ENCODE assay signal across 9 cellular contexts in the genomic region with DNA sequence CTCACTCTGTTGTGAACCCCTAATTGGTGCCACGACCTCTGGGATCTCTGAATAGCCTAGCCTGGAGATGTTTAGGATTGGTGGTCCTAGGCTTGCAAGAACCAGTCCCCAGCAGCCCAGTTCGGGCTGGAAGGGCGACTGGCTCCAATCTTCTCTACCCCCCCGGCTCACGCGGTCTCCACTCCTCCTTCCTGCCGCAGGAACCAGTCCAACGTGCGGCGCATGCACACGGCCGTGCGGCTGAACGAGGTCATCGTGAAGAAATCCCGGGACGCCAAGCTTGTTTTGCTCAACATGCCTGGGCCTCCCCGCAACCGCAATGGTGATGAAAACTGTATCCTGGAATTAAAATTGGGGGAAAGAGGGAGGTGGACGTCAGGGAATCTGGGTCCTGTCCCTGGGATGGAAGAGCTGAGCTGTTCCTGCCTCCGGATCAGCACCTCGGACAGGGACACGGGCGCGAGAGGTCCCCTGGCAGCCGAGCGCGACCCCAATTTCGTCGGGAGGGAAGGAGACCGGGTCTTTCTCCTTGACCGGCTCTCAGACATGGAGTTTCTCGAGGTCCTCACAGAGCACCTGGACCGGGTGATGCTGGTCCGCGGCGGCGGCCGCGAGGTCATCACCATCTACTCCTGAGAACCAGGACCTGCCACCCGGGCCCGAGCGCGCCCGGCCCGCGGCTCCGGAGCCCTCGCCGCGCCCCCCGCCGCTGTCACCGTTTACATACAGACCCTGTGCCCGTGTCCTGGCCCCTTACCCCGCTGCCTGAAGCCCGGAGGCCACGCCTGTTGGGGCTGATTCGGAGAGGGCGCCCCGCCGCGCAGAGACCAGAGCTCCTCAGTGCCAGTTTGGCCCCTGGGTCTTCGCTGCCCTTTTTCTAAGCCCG. TPM values are rescaled to one million over a fixed set of nuclear protein-coding genes. Genes with fewer than 3 reads are reported as not detected.
A peak's percentile ranks its signal among the peaks of the same experiment; 100 is the strongest.
DNase-seq lines count a peak whose midpoint lies in the region; ATAC-seq and TF ChIP-seq lines count a peak whose summit lies in the region.
"Had no signal": no experiment of that assay in that cellular context is flagged by ENCODE, and none has a peak within 500 bp of the region (broad histone marks: within the 10 kb centered on the region; RNA-seq: fewer than 3 reads in every experiment).

No MANE protein-coding gene starts in this region.

- WGBS in smooth muscle cell (ENCODE audit: low lambda C conversion rate) = 25% methylated on average over 57 of the region's 65 CpGs

- POLR2A ChIA-PET in activated CD4-positive, alpha-beta T cell treated with anti-CD3 and anti-CD28 coated beads for 36 hours (lab: Charles Lee) = no interaction called here

- no peaks in the 10 kb centered on the region for H3K79me2 ChIP-seq in smooth muscle cell (ENCODE audit: low read depth)

- H3K27me3 ChIP-seq in right atrium auricular region (no peaks in the 10 kb centered on the region), smooth muscle cell (ENCODE audit: low read depth) (peaks cover 39% of the 10 kb centered on the region)

- H3K9ac ChIP-seq in smooth muscle cell (ENCODE audit: low read depth) = no peak overlapping the region

- no peak overlapping the region for H3K27ac ChIP-seq in right atrium auricular region
- H3K27ac ChIP-seq in smooth muscle cell (ENCODE audit: low read depth) = no peak overlapping the region
- H3K27ac ChIP-seq: tibial artery had no signal

- no peak for ATAC-seq in activated CD4-positive, alpha-beta T cell treated with anti-CD3 and anti-CD28 coated beads for 36 hours
- ATAC-seq in activated CD8-positive, alpha-beta memory T cell treated with anti-CD3 and anti-CD28 coated beads, Interleukin-2, amount 10 ng/mL, durations not matched to agents 7 days and 5 days = no peak
- ATAC-seq in GM19328 (IDR thresholded peaks at IDR 0.05; ENCODE audit: unreplicated experiment) = no peak

- peak overlapping the region; percentile 86 for H3K4me2 ChIP-seq in smooth muscle cell

- intact Hi-C loops in activated CD4-positive, alpha-beta T cell treated with anti-CD3 and anti-CD28 coated beads for 36 hours (cut with DNase I, micrococcal nuclease) = loop anchor here in 1 of 2 experiments (2.0 kb wide), 1 partner anchor 26 kb away; no protein-coding TSS in a partner anchor

- peak overlapping the region in 1 of 2 donors; percentile 32 for H3K4me3 ChIP-seq in right atrium auricular region
- peak overlapping the region; percentile 21 for H3K4me3 ChIP-seq in smooth muscle cell

- TF ChIP-seq CTCF in right atrium auricular region (IDR thresholded peaks at IDR 0.05) (no peak), smooth muscle cell (IDR thresholded peaks at IDR 0.05; ENCODE audit: borderline replicate concordance, insufficient read depth, poor library complexity, severe bottlenecking) (no peak)

- H3K4me1 Mint-ChIP-seq in activated CD4-positive, alpha-beta T cell treated with anti-CD3 and anti-CD28 coated beads for 36 hours = peaks cover 35% of the 10 kb centered on the region
- peaks cover 30% of the 10 kb centered on the region for H3K4me1 Mint-ChIP-seq in activated CD8-positive, alpha-beta memory T cell treated with anti-CD3 and anti-CD28 coated beads, Interleukin-2, amount 10 ng/mL, durations not matched to agents 7 days and 5 days

- no peak overlapping the region for H3K27ac Mint-ChIP-seq in activated CD4-positive, alpha-beta T cell treated with anti-CD3 and anti-CD28 coated beads for 36 hours
- H3K27ac Mint-ChIP-seq in activated CD8-positive, alpha-beta memory T cell treated with anti-CD3 and anti-CD28 coated beads, Interleukin-2, amount 10 ng/mL, durations not matched to agents 7 days and 5 days = no peak overlapping the region

- no peak overlapping the region for H2AFZ ChIP-seq in smooth muscle cell (ENCODE audit: low read depth)

- H3K4me1 ChIP-seq in right atrium auricular region = peaks cover 3 to 39% of the 10 kb centered on the region in 2 donors
- H3K4me1 ChIP-seq in smooth muscle cell (ENCODE audit: low read depth) = peaks cover 14% of the 10 kb centered on the region

- H3K4me3 Mint-ChIP-seq in activated CD4-positive, alpha-beta T cell treated with anti-CD3 and anti-CD28 coated beads for 36 hours = no peak overlapping the region
- H3K4me3 Mint-ChIP-seq in activated CD8-positive, alpha-beta memory T cell treated with anti-CD3 and anti-CD28 coated beads, Interleukin-2, amount 10 ng/mL, durations not matched to agents 7 days and 5 days = no peak overlapping the region

- no peaks in the 10 kb centered on the region for H3K9me3 Mint-ChIP-seq in activated CD4-positive, alpha-beta T cell treated with anti-CD3 and anti-CD28 coated beads for 36 hours (ENCODE audit: low read depth)
- no peaks in the 10 kb centered on the region for H3K9me3 Mint-ChIP-seq in activated CD8-positive, alpha-beta memory T cell treated with anti-CD3 and anti-CD28 coated beads, Interleukin-2, amount 10 ng/mL, durations not matched to agents 7 days and 5 days (ENCODE audit: low read depth)

- CTCF ChIA-PET in activated CD4-positive, alpha-beta T cell treated with anti-CD3 and anti-CD28 coated beads for 36 hours (lab: Charles Lee) = interaction anchor here (0.6 to 2.5 kb wide), 2 partner anchors 43 to 122 kb away, joined by 3 to 9 read pairs; no protein-coding TSS in a partner anchor
- CTCF ChIA-PET in activated CD8-positive, alpha-beta memory T cell treated with anti-CD3 and anti-CD28 coated beads, Interleukin-2, amount 10 ng/mL, durations not matched to agents 7 days and 5 days (lab: Charles Lee) = interaction anchor here (0.9 to 3.0 kb wide), 3 partner anchors 11 to 35 kb away, joined by 3 to 9 read pairs (median 4); no protein-coding TSS in a partner anchor

- H3K36me3 Mint-ChIP-seq in activated CD4-positive, alpha-beta T cell treated with anti-CD3 and anti-CD28 coated beads for 36 hours (ENCODE audit: low read depth) = peaks cover 22% of the 10 kb centered on the region
- peaks cover 21% of the 10 kb centered on the region for H3K36me3 Mint-ChIP-seq in activated CD8-positive, alpha-beta memory T cell treated with anti-CD3 and anti-CD28 coated beads, Interleukin-2, amount 10 ng/mL, durations not matched to agents 7 days and 5 days

- H3K36me3 ChIP-seq in right atrium auricular region = peaks cover 21% of the 10 kb centered on the region
- no peaks in the 10 kb centered on the region for H3K36me3 ChIP-seq in smooth muscle cell (ENCODE audit: low read depth)

- H3K27me3 Mint-ChIP-seq in activated CD4-positive, alpha-beta T cell treated with anti-CD3 and anti-CD28 coated beads for 36 hours = peaks cover 19% of the 10 kb centered on the region
- peaks cover 29% of the 10 kb centered on the region for H3K27me3 Mint-ChIP-seq in activated CD8-positive, alpha-beta memory T cell treated with anti-CD3 and anti-CD28 coated beads, Interleukin-2, amount 10 ng/mL, durations not matched to agents 7 days and 5 days

- DNase-seq in activated CD4-positive, alpha-beta T cell treated with anti-CD3 and anti-CD28 coated beads for 36 hours = peak; percentile 54
- DNase-seq in activated CD4-positive, alpha-beta T cell treated with anti-CD3 and anti-CD28 coated beads for 48 hours = no peak
- peak; percentile 43 for DNase-seq in activated CD8-positive, alpha-beta memory T cell treated with anti-CD3 and anti-CD28 coated beads, Interleukin-2, amount 10 ng/mL, durations not matched to agents 7 days and 5 days
- DNase-seq in right atrium auricular region (ENCODE audit: low spot score) (peak; percentile 55), smooth muscle cell (lab: John Stamatoyannopoulos, UW; ENCODE audit: unreplicated experiment) (peak; percentile 29), NCI-H2029 (lab: John Stamatoyannopoulos, UW) (no peak), occipital lobe (lab: John Stamatoyannopoulos, UW) (no peak)

- H3F3A ChIP-seq in smooth muscle cell (ENCODE audit: low read depth) = no peaks in the 10 kb centered on the region

- peaks cover 55% of the 10 kb centered on the region for H4K20me1 ChIP-seq in smooth muscle cell (ENCODE audit: low read depth)

- H3K9me3 ChIP-seq in right atrium auricular region (no peaks in the 10 kb centered on the region), smooth muscle cell (replicated peaks; ENCODE audit: low read depth) (no peaks in the 10 kb centered on the region)
- H3K9me3 ChIP-seq: tibial artery had no signal

RNA-seq across cellular contexts. Expression of a gene that starts 28.2 kb away (rescaled TPM):
- total RNA-seq in activated CD4-positive, alpha-beta T cell treated with anti-CD3 and anti-CD28 coated beads for 36 hours = under 1 TPM; 0.49 to 0.73 TPM
- 1 to 10 TPM; 1.7 to 2.0 TPM for total RNA-seq in activated CD8-positive, alpha-beta memory T cell treated with anti-CD3 and anti-CD28 coated beads, Interleukin-2, amount 10 ng/mL, durations not matched to agents 7 days and 5 days
- not detected for total RNA-seq in right atrium auricular region
- total RNA-seq in smooth muscle cell = 0.09 and 0.40 TPM in 2 replicates
- polyA plus RNA-seq in smooth muscle cell = 1.2 and 1.3 TPM in 2 replicates
- total RNA-seq in occipital lobe = 19.2 TPM

RNA-seq across cellular contexts. Expression of a gene that starts 32.5 kb away (rescaled TPM):
- total RNA-seq in activated CD4-positive, alpha-beta T cell treated with anti-CD3 and anti-CD28 coated beads for 36 hours = 10 to 100 TPM; 17.9 to 18.8 TPM
- 10 to 100 TPM; 24.5 to 36.9 TPM for total RNA-seq in activated CD8-positive, alpha-beta memory T cell treated with anti-CD3 and anti-CD28 coated beads, Interleukin-2, amount 10 ng/mL, durations not matched to agents 7 days and 5 days
- total RNA-seq in right atrium auricular region (10 to 100 TPM; 17.8 to 23.3 TPM), smooth muscle cell (9.5 and 11.4 TPM in 2 replicates), occipital lobe (20.4 TPM)
- polyA plus RNA-seq in smooth muscle cell = 8.3 and 10.5 TPM in 2 replicates

RNA-seq across cellular contexts. Expression of a gene that starts 48.5 kb away (rescaled TPM):
- not detected for total RNA-seq in activated CD4-positive, alpha-beta T cell treated with anti-CD3 and anti-CD28 coated beads for 36 hours
- under 1 TPM in 1 of 2 experiments, not detected in 1; 0.30 TPM for total RNA-seq in activated CD8-positive, alpha-beta memory T cell treated with anti-CD3 and anti-CD28 coated beads, Interleukin-2, amount 10 ng/mL, durations not matched to agents 7 days and 5 days
- 1 to 10 TPM in 1 of 2 donors, under 1 TPM in 1; 0.82 to 1.8 TPM for total RNA-seq in right atrium auricular region
- total RNA-seq in smooth muscle cell = 4.9 and 6.3 TPM in 2 replicates
- 5.9 and 27.2 TPM in 2 replicates for polyA plus RNA-seq in smooth muscle cell
- not detected for total RNA-seq in occipital lobe

Comparison
In these comparisons a context has a peak if more than half of its experiments do, and no peak if none do; other contexts are left out.
1. DNase-seq: peak in activated CD4-positive, alpha-beta T cell treated with anti-CD3 and anti-CD28 coated beads for 36 hours (single experiment), activated CD8-positive, alpha-beta memory T cell treated with anti-CD3 and anti-CD28 coated beads, Interleukin-2, amount 10 ng/mL, durations not matched to agents 7 days and 5 days (single experiment), right atrium auricular region (single experiment) and smooth muscle cell (single experiment); none in activated CD4-positive, alpha-beta T cell treated with anti-CD3 and anti-CD28 coated beads for 48 hours (single experiment), NCI-H2029 (single experiment) and occipital lobe (single experiment).